23 cellular contexts compared by ENCODE assay signal in genomic region chr4:46908148-46908547, GRCh38. TPM values are rescaled to one million over a fixed set of nuclear protein-coding genes. Genes with fewer than 3 reads are reported as not detected.
"Had no signal": no experiment of that assay in that cellular context is flagged by ENCODE, and none has a peak within 500 bp of the region (broad histone marks: within the 10 kb centered on the region; RNA-seq: fewer than 3 reads in every experiment).

No MANE protein-coding gene starts in this region.

- H3K27ac Mint-ChIP-seq: IgD-negative memory B cell, T-cell had no signal

- H3K4me3 Mint-ChIP-seq: IgD-negative memory B cell, T-cell had no signal

- H3K4me2 ChIP-seq: SK-N-SH had no signal

- H3K9ac ChIP-seq: SK-N-SH had no signal

- H3K27ac ChIP-seq: RWPE1 had no signal

- H3K27me3 Mint-ChIP-seq: IgD-negative memory B cell had no signal

- H3K36me3 Mint-ChIP-seq: IgD-negative memory B cell, T-cell had no signal

- H3K9me3 ChIP-seq: SK-N-SH had no signal

- H3K4me1 Mint-ChIP-seq: IgD-negative memory B cell, T-cell had no signal

- DNase-seq: KBM-7, MM.1S, NCI-H1092 treated with DMSO at 0.1 percent for 48 hours, NCI-H1436, NCI-H187, NCI-H2029, NCI-H2081 treated with DMSO at 0.1 percent for 48 hours, NCI-H2171, NCI-H226, NCI-H446, NCI-H510A, NCI-H524 treated with DMSO at 0.1 percent for 48 hours, NCI-H69, NCI-H774, SHP77, SK-N-SH, SW 1271, T-cell had no signal

- ATAC-seq: Panc1, T-cell had no signal

RNA-seq across cellular contexts. Expression of gene COX7B2, which starts 0.9 kb away (rescaled TPM):
- total RNA-seq: HT1080, LHCN-M2, T-cell had no signal
- polyA plus RNA-seq: IgD-negative memory B cell, SK-N-SH had no signal
